In the genomic region with DNA sequence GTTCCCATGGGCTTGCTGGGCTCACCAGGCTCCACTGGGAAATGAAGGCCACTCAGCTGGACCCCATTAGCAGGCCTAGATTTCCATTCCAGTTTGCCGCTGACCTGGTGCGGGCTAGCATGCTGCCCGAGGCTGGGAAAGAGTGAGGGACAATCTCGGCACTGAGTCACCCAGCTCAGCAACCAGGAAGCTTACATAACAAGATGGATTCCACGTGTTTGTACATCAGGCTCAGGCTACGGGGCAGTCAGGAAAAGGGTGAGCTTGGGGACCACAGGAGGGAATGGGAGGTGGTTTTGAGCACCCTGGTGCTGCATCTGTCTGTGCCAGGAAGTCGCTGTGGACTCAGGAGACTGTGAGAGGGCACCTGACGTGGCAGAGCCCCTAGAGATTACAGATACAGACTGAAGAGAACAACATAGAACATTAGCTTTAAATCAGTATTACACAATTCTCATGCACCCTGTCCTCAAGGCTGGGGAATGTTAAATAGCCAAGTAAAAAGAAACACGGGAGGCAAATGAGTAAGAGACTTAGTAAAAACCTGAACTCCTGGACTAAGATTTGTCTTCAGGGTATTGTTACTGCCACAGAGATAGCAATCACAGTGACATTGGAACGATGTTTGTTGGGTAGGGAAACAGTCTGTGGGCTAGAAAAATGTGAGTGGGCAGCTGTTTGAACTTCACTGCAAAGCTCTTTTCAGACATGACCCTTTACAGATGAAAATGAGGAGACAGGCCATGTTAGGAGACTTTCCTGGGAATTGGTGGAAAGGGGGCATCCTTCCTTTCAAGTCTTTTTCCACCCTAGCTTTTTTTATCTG, we compare ENCODE assay signal across 1 cellular context.
TF ChIP-seq lines count a peak whose summit lies in the region.

No MANE protein-coding gene starts in this region.

TF ChIP-seq in HepG2, 621 proteins besides CTCF, POLR2A, EP300 and RAD21 (continues in another document):
- TF ChIP-seq CEBPB (IDR thresholded peaks at IDR 0.05; ENCODE audit: borderline replicate concordance, low read depth, low read length) = peak; percentile 56; the same call in 1 of the 2 replicates
- 0 out of 2 replicates have a peak, but pooled peaks have one; percentile 21 for TF ChIP-seq ZGPAT (CRISPR knock-in tag; IDR thresholded peaks at IDR 0.05)
- 0 out of 2 replicates have a peak, but pooled peaks have one; percentile 14 for TF ChIP-seq HOXD1 (CRISPR knock-in tag; IDR thresholded peaks at IDR 0.05)
- peak; percentile 68 for TF ChIP-seq GFI1 (CRISPR knock-in tag; IDR thresholded peaks at IDR 0.05; ENCODE audit: borderline replicate concordance)
- no peak for TF ChIP-seq U2AF2 (IDR thresholded peaks at IDR 0.05; ENCODE audit: low read depth, low read length)
- TF ChIP-seq ZFX (CRISPR knock-in tag; IDR thresholded peaks at IDR 0.05; ENCODE audit: low read depth) = 0 out of 2 replicates have a peak, but pooled peaks have one; percentile 21
- 0 out of 2 replicates have a peak, but pooled peaks have one; percentile 44 for TF ChIP-seq ZMYM3 (CRISPR knock-in tag; IDR thresholded peaks at IDR 0.05)
- TF ChIP-seq, protein P1, sequence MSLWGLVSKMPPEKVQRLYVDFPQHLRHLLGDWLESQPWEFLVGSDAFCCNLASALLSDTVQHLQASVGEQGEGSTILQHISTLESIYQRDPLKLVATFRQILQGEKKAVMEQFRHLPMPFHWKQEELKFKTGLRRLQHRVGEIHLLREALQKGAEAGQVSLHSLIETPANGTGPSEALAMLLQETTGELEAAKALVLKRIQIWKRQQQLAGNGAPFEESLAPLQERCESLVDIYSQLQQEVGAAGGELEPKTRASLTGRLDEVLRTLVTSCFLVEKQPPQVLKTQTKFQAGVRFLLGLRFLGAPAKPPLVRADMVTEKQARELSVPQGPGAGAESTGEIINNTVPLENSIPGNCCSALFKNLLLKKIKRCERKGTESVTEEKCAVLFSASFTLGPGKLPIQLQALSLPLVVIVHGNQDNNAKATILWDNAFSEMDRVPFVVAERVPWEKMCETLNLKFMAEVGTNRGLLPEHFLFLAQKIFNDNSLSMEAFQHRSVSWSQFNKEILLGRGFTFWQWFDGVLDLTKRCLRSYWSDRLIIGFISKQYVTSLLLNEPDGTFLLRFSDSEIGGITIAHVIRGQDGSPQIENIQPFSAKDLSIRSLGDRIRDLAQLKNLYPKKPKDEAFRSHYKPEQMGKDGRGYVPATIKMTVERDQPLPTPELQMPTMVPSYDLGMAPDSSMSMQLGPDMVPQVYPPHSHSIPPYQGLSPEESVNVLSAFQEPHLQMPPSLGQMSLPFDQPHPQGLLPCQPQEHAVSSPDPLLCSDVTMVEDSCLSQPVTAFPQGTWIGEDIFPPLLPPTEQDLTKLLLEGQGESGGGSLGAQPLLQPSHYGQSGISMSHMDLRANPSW (CRISPR knock-in tag; IDR thresholded peaks at IDR 0.05; ENCODE audit: borderline replicate concordance) = 0 out of 2 replicates have a peak, but pooled peaks have one; percentile 23
- TF ChIP-seq ZNF687 (CRISPR knock-in tag; IDR thresholded peaks at IDR 0.05) = peak; percentile 66
- peak; percentile 61; the same call in 1 of the 2 replicates for TF ChIP-seq SALL1 (CRISPR knock-in tag; IDR thresholded peaks at IDR 0.05)
- TF ChIP-seq ZNF232 (CRISPR knock-in tag; IDR thresholded peaks at IDR 0.05; ENCODE audit: borderline replicate concordance) = no peak
- peak; percentile 68; the same call in 1 of the 2 replicates for TF ChIP-seq ZNF501 (CRISPR knock-in tag; IDR thresholded peaks at IDR 0.05)
- TF ChIP-seq ETV5 (CRISPR knock-in tag; IDR thresholded peaks at IDR 0.05; ENCODE audit: borderline replicate concordance) = peak; percentile 26; the same call in 1 of the 2 replicates
- peak; percentile 21; the same call in 1 of the 2 replicates for TF ChIP-seq GATAD2A (CRISPR knock-in tag; IDR thresholded peaks at IDR 0.05)
- no peak for TF ChIP-seq SOX13 (IDR thresholded peaks at IDR 0.05)
- 0 out of 4 replicates have a peak, but pooled peaks of 1 of the 2 experiments have one; percentile 7 for TF ChIP-seq SOX13 (CRISPR knock-in tag; conservative IDR thresholded peaks at IDR 0.05 in 1 of 2, IDR thresholded peaks at IDR 0.05 in 1 of 2)
- peak; percentile 55 for TF ChIP-seq ARID5B (CRISPR knock-in tag; IDR thresholded peaks at IDR 0.05)
- TF ChIP-seq SMARCE1 (IDR thresholded peaks at IDR 0.05; ENCODE audit: borderline replicate concordance) = no peak
- TF ChIP-seq GATAD1 (CRISPR knock-in tag; IDR thresholded peaks at IDR 0.05) = peak; percentile 29; the same call in 1 of the 2 replicates
- peak; percentile 65; the same call in 1 of the 2 replicates for TF ChIP-seq PITX1 (CRISPR knock-in tag; IDR thresholded peaks at IDR 0.05)
- no peak for TF ChIP-seq BRD4 (CRISPR knock-in tag; IDR thresholded peaks at IDR 0.05)
- TF ChIP-seq, protein P2, sequence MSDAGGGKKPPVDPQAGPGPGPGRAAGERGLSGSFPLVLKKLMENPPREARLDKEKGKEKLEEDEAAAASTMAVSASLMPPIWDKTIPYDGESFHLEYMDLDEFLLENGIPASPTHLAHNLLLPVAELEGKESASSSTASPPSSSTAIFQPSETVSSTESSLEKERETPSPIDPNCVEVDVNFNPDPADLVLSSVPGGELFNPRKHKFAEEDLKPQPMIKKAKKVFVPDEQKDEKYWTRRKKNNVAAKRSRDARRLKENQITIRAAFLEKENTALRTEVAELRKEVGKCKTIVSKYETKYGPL (CRISPR knock-in tag; IDR thresholded peaks at IDR 0.05) = peak; percentile 90
- 0 out of 2 replicates have a peak, but pooled peaks have one; percentile 49 for TF ChIP-seq YEATS4 (CRISPR knock-in tag; IDR thresholded peaks at IDR 0.05; ENCODE audit: borderline replicate concordance)
- TF ChIP-seq, protein P3, sequence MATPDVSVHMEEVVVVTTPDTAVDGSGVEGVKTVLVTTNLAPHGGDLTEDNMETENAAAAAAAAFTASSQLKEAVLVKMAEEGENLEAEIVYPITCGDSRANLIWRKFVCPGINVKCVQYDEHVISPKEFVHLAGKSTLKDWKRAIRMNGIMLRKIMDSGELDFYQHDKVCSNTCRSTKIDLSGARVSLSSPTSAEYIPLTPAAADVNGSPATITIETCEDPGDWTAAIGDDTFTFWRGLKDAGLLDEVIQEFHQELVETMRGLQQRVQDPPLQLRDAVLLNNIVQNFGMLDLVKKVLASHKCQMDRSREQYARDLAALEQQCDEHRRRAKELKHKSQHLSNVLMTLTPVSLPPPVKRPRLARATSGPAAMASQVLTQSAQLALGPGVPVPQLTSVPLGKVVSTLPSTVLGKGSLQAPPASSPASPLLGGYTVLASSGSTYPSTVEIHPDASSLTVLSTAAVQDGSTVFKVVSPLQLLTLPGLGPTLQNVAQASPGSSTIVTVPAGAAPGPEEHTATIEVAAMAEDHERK (CRISPR knock-in tag; IDR thresholded peaks at IDR 0.05; ENCODE audit: low read depth) = no peak
- TF ChIP-seq SPEN (CRISPR knock-in tag; IDR thresholded peaks at IDR 0.05; ENCODE audit: low read depth) = 0 out of 2 replicates have a peak, but pooled peaks have one; percentile 26
- peak; percentile 36 for TF ChIP-seq YY1 (IDR thresholded peaks at IDR 0.05; ENCODE audit: insufficient read depth, insufficient replicate concordance, low read depth, low read length)
- TF ChIP-seq SOX6 (IDR thresholded peaks at IDR 0.05) = no peak
- TF ChIP-seq SOX6 (CRISPR knock-in tag; IDR thresholded peaks at IDR 0.05) = peak; percentile 24; the same call in 1 of the 2 replicates
- 0 out of 2 replicates have a peak, but pooled peaks have one; percentile 19 for TF ChIP-seq REPIN1 (CRISPR knock-in tag; IDR thresholded peaks at IDR 0.05; ENCODE audit: borderline replicate concordance, low read depth)
- no peak for TF ChIP-seq GTF2F1 (IDR thresholded peaks at IDR 0.05; ENCODE audit: low read length)
- 0 out of 2 replicates have a peak, but pooled peaks have one; percentile 28 for TF ChIP-seq MAX (IDR thresholded peaks at IDR 0.05)
- 0 out of 2 replicates have a peak, but pooled peaks have one; percentile 34 for TF ChIP-seq PHF21A (CRISPR knock-in tag; IDR thresholded peaks at IDR 0.05)
- TF ChIP-seq NFKBIZ (CRISPR knock-in tag; IDR thresholded peaks at IDR 0.05) = no peak
- 0 out of 2 replicates have a peak, but pooled peaks have one; percentile 41 for TF ChIP-seq KAT8 (CRISPR knock-in tag; IDR thresholded peaks at IDR 0.05)
- TF ChIP-seq DRAP1 (CRISPR knock-in tag; IDR thresholded peaks at IDR 0.05) = 0 out of 2 replicates have a peak, but pooled peaks have one; percentile 19
- no peak for TF ChIP-seq SYNCRIP (IDR thresholded peaks at IDR 0.05; ENCODE audit: insufficient read depth, low read depth, low read length)
- TF ChIP-seq RARA (CRISPR knock-in tag; IDR thresholded peaks at IDR 0.05) = peak; percentile 50; the same call in 1 of the 2 replicates
- no peak for TF ChIP-seq ZNF430 (CRISPR knock-in tag; IDR thresholded peaks at IDR 0.05)
- no peak for TF ChIP-seq HES4 (CRISPR knock-in tag; IDR thresholded peaks at IDR 0.05; ENCODE audit: borderline replicate concordance)
- TF ChIP-seq ERF (CRISPR knock-in tag; IDR thresholded peaks at IDR 0.05) = peak; percentile 34; the same call in 1 of the 2 replicates
- peak; percentile 27 for TF ChIP-seq XRCC5 (optimal IDR thresholded peaks at IDR 0.05; ENCODE audit: low read length)
- no peak for TF ChIP-seq ZMYM2 (CRISPR knock-in tag; IDR thresholded peaks at IDR 0.05)
- peak; percentile 52 for TF ChIP-seq ELF1 (CRISPR knock-in tag; IDR thresholded peaks at IDR 0.05)
